Comparison of ENCODE assay signal across 18 cellular contexts in genomic region chr16:23691483-23692189, GRCh38. TPM values are rescaled to one million over a fixed set of nuclear protein-coding genes. Genes with fewer than 3 reads are reported as not detected.
DNase-seq lines count a peak whose midpoint lies in the region; ATAC-seq lines count a peak whose summit lies in the region.
"Had no signal": no experiment of that assay in that cellular context is flagged by ENCODE, and none has a peak within 500 bp of the region (broad histone marks: within the 10 kb centered on the region; RNA-seq: fewer than 3 reads in every experiment).

No MANE protein-coding gene starts in this region.

- no peak overlapping the region for H3K27ac Mint-ChIP-seq in stimulated activated naive CD8-positive, alpha-beta T cell treated with anti-CD3 and anti-CD28 coated beads, Interleukin-15, amount 100 ng/mL, for 72 hours
- H3K27ac Mint-ChIP-seq: activated CD4-positive, alpha-beta memory T cell treated with anti-CD3 and anti-CD28 coated beads, Interleukin-2, amount 10 ng/mL, durations not matched to agents 7 days and 5 days; stimulated activated memory B cell treated with anti-CD40 and anti-IgM and Interleukin-4, amounts not matched to agents 10 μg/mL and 1 μg/mL and 100 μg/mL, for 72 hours had no signal

- H3K4me3 Mint-ChIP-seq in stimulated activated naive CD8-positive, alpha-beta T cell treated with anti-CD3 and anti-CD28 coated beads, Interleukin-15, amount 100 ng/mL, for 72 hours, result no peak overlapping the region
- H3K4me3 Mint-ChIP-seq: activated CD4-positive, alpha-beta memory T cell treated with anti-CD3 and anti-CD28 coated beads, Interleukin-2, amount 10 ng/mL, durations not matched to agents 7 days and 5 days; stimulated activated memory B cell treated with anti-CD40 and anti-IgM and Interleukin-4, amounts not matched to agents 10 μg/mL and 1 μg/mL and 100 μg/mL, for 72 hours had no signal

- peak; percentile 26 for ATAC-seq in stimulated activated naive CD8-positive, alpha-beta T cell treated with anti-CD3 and anti-CD28 coated beads, Interleukin-15, amount 100 ng/mL, for 72 hours
- no peak for ATAC-seq in stimulated activated naive CD8-positive, alpha-beta T cell treated with anti-CD3 and anti-CD28 coated beads, Interleukin-15, Interleukin-2, amounts not matched to agents 100 U/mL and 50 U/mL, for 24 hours
- ATAC-seq in HG03045 (IDR thresholded peaks at IDR 0.05; ENCODE audit: unreplicated experiment), result no peak
- ATAC-seq: stimulated activated memory B cell treated with anti-CD40 and anti-IgM and Interleukin-4, amounts not matched to agents 10 μg/mL and 1 μg/mL and 100 μg/mL, for 72 hours had no signal

- H3K27me3 Mint-ChIP-seq in stimulated activated naive CD8-positive, alpha-beta T cell treated with anti-CD3 and anti-CD28 coated beads, Interleukin-15, amount 100 ng/mL, for 72 hours, result peaks cover 14% of the 10 kb centered on the region
- H3K27me3 Mint-ChIP-seq: activated CD4-positive, alpha-beta memory T cell treated with anti-CD3 and anti-CD28 coated beads, Interleukin-2, amount 10 ng/mL, durations not matched to agents 7 days and 5 days had no signal

- H3K4me1 Mint-ChIP-seq in stimulated activated naive CD8-positive, alpha-beta T cell treated with anti-CD3 and anti-CD28 coated beads, Interleukin-15, amount 100 ng/mL, for 72 hours, result peaks cover 13% of the 10 kb centered on the region

- no peaks in the 10 kb centered on the region for H3K9me3 Mint-ChIP-seq in stimulated activated naive CD8-positive, alpha-beta T cell treated with anti-CD3 and anti-CD28 coated beads, Interleukin-15, amount 100 ng/mL, for 72 hours
- H3K9me3 Mint-ChIP-seq: activated CD4-positive, alpha-beta memory T cell treated with anti-CD3 and anti-CD28 coated beads, Interleukin-2, amount 10 ng/mL, durations not matched to agents 7 days and 5 days; stimulated activated memory B cell treated with anti-CD40 and anti-IgM and Interleukin-4, amounts not matched to agents 10 μg/mL and 1 μg/mL and 100 μg/mL, for 72 hours had no signal

- DNase-seq in stimulated activated naive CD8-positive, alpha-beta T cell treated with anti-CD3 and anti-CD28 coated beads, Interleukin-15, amount 100 ng/mL, for 72 hours, result no peak
- no peak for DNase-seq in stimulated activated naive CD8-positive, alpha-beta T cell treated with anti-CD3 and anti-CD28 coated beads, Interleukin-15, Interleukin-2, amounts not matched to agents 100 U/mL and 50 U/mL, for 24 hours
- DNase-seq in RPMI7951 (ENCODE audit: low read depth) (peak; percentile 44), fibroblast of gingiva (ENCODE audit: low read depth) (peak; percentile 84), putamen (ENCODE audit: low spot score) (no peak), Kasumi-1 (lab: John Stamatoyannopoulos, UW) (no peak), NCI-H2107 treated with DMSO at 0.1 percent for 48 hours (lab: John Stamatoyannopoulos, UW; ENCODE audit: unreplicated experiment) (no peak)
- DNase-seq: activated CD4-positive, alpha-beta memory T cell treated with anti-CD3 and anti-CD28 coated beads, Interleukin-2, amount 10 ng/mL, durations not matched to agents 7 days and 5 days; activated naive CD4-positive, alpha-beta T cell; AML-193; central memory CD4-positive, alpha-beta T cell; DMS53; NCI-H2029; stimulated activated CD4-positive, alpha-beta T cell treated with anti-CD3 and anti-CD28 coated beads, Interleukin-2, amount 100 ng/mL, for 24 hours; T-helper 1 cell had no signal

RNA-seq across cellular contexts. Expression of gene PLK1, which starts 12.9 kb away (rescaled TPM):
- 83.6 and 86.3 TPM in 2 replicates for total RNA-seq in RPMI7951 (2014; rRNA removed; shearing (Covaris generic))

RNA-seq across cellular contexts. Expression of gene ERN2, which starts 21.4 kb away (rescaled TPM):
- not detected in 2 replicates for total RNA-seq in RPMI7951 (2014; rRNA removed; shearing (Covaris generic))
- total RNA-seq: activated CD4-positive, alpha-beta memory T cell treated with anti-CD3 and anti-CD28 coated beads, Interleukin-2, amount 10 ng/mL, durations not matched to agents 7 days and 5 days; pulmonary artery endothelial cell had no signal

RNA-seq across cellular contexts. Expression of gene DCTN5, which starts 50.4 kb away (rescaled TPM):
- total RNA-seq in RPMI7951 (2014; rRNA removed; shearing (Covaris generic)), result 36.5 and 43.2 TPM in 2 replicates

RNA-seq across cellular contexts. Expression of gene PALB2, which starts 50.5 kb away (rescaled TPM):
- total RNA-seq in RPMI7951 (2014; rRNA removed; shearing (Covaris generic)), result 9.1 and 11.4 TPM in 2 replicates

Comparison
In these comparisons a context has a peak if more than half of its experiments do, and no peak if none do; other contexts are left out.
1. DNase-seq: peak in RPMI7951 (single experiment) and fibroblast of gingiva (single experiment); none in stimulated activated naive CD8-positive, alpha-beta T cell treated with anti-CD3 and anti-CD28 coated beads, Interleukin-15, amount 100 ng/mL, for 72 hours (0 of 2), stimulated activated naive CD8-positive, alpha-beta T cell treated with anti-CD3 and anti-CD28 coated beads, Interleukin-15, Interleukin-2, amounts not matched to agents 100 U/mL and 50 U/mL, for 24 hours (single experiment), putamen (single experiment), Kasumi-1 (0 of 2) and NCI-H2107 treated with DMSO at 0.1 percent for 48 hours (single experiment).